In the genomic region with DNA sequence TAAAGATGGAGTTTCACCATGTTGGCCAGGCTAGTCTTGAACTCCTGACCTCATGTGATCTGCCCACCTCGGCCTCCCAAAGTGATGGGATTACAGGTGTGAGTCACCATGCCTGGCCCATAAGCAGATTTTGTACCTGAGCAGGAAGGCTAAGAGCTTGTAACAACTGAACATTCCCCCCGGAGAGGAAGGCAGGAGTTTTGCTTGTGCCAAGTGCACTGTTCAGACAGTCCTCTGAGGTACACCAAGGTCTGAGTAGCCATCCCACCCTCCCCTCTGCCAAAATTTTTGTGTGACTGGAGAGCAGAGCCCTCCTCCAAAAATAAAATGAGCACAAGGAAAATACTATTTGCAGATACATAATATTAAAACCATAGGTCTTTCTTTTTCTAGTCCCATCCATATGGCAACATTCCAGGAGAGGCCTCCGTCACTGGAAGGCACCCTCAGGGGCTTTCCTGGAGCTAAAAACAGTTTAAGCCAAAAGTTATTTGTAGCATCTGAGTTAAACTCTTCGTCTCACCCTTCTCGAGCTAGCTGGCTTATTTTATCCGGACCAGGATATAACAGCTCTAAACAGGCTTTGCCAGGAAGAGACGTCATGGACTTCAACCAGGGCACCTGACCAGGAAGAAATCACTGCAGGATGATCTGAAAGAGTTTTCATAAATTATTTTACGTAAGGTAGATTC, we compare ENCODE assay signal across 12 cellular contexts. TPM values are rescaled to one million over a fixed set of nuclear protein-coding genes. Genes with fewer than 3 reads are reported as not detected.
DNase-seq lines count a peak whose midpoint lies in the region; ATAC-seq and TF ChIP-seq lines count a peak whose summit lies in the region.
"Had no signal": no experiment of that assay in that cellular context is flagged by ENCODE, and none has a peak within 500 bp of the region (broad histone marks: within the 10 kb centered on the region; RNA-seq: fewer than 3 reads in every experiment).

No MANE protein-coding gene starts in this region.

- H3K4me1 ChIP-seq in Panc1 (ENCODE audit: control insufficient read depth, insufficient read depth, low read length) (peaks cover 23% of the 10 kb centered on the region), duodenal mucosa (ENCODE audit: control insufficient read depth in 1 of 2, insufficient read depth in 2 of 2, low read length in 2 of 2) (peaks cover 14 to 33% of the 10 kb centered on the region in 2 donors), thoracic aorta (ENCODE audit: control insufficient read depth in 1 of 2, low read depth in 2 of 2) (peaks cover 25 to 65% of the 10 kb centered on the region in 2 donors)

- CTCF ChIA-PET in Panc1 (lab: Charles Lee) = no interaction called here

- H3K4me3 Mint-ChIP-seq in mesothelial cell of epicardium = no peak overlapping the region
- no peak overlapping the region for H3K4me3 Mint-ChIP-seq in activated T-helper 1 cell treated with anti-CD3 and anti-CD28 coated beads, Interleukin-12 subunit alpha, Interleukin-12 subunit beta, Interleukin-2, Interleukin-4 antibody, amounts not matched to agents 30 ng/mL and 10 ng/mL and 1 ng/mL, durations not matched to agents 14 hours and 24 hours and 36 hours
- H3K4me3 Mint-ChIP-seq: activated T-cell treated with anti-CD3 and anti-CD28 coated beads, Interleukin-2, amount 50 U/mL, for 4 hours had no signal

- ATAC-seq in Panc1 (no peak), thoracic aorta (ENCODE audit: insufficient number of reproducible peaks, low FRiP score, low read depth) (peak; percentile 83), GM19395 (IDR thresholded peaks at IDR 0.05; ENCODE audit: unreplicated experiment) (no peak), GM18873 (IDR thresholded peaks at IDR 0.05; ENCODE audit: low FRiP score, unreplicated experiment) (no peak)
- ATAC-seq: activated T-cell treated with anti-CD3 and anti-CD28 coated beads, Interleukin-2, amount 50 U/mL, for 4 hours had no signal

- intact Hi-C loops in Panc1 (cut with micrococcal nuclease; ENCODE audit: unreplicated experiment) = no loop called here
- intact Hi-C loops in activated T-helper 1 cell treated with anti-CD3 and anti-CD28 coated beads, Interleukin-12 subunit alpha, Interleukin-12 subunit beta, Interleukin-2, Interleukin-4 antibody, amounts not matched to agents 30 ng/mL and 10 ng/mL and 1 ng/mL, durations not matched to agents 14 hours and 24 hours and 36 hours (cut with micrococcal nuclease) = no loop called here

- no TSS peak for BruUV-seq in Panc1 (replicated peaks; lab: Mats Ljungman, UMichigan)

- H3K27me3 ChIP-seq in Panc1 (ENCODE audit: control insufficient read depth, insufficient read depth, low read length) (no peaks in the 10 kb centered on the region), duodenal mucosa (ENCODE audit: control insufficient read depth in 1 of 2, insufficient read depth in 2 of 2, low read length in 2 of 2) (no peaks in the 10 kb centered on the region), thoracic aorta (replicated peaks; ENCODE audit: insufficient read depth) (no peaks in the 10 kb centered on the region)

- H3K4me3 ChIP-seq in Panc1 (ENCODE audit: low read depth in 2 of 2, low read length in 2 of 2) = no peak overlapping the region
- H3K4me3 ChIP-seq in duodenal mucosa (ENCODE audit: low read depth in 1 of 2, low read length in 2 of 2) = no peak overlapping the region
- H3K4me3 ChIP-seq in thoracic aorta = no peak overlapping the region

- H3K36me3 Mint-ChIP-seq in mesothelial cell of epicardium = peaks cover 13% of the 10 kb centered on the region
- peaks cover 23% of the 10 kb centered on the region for H3K36me3 Mint-ChIP-seq in activated T-helper 1 cell treated with anti-CD3 and anti-CD28 coated beads, Interleukin-12 subunit alpha, Interleukin-12 subunit beta, Interleukin-2, Interleukin-4 antibody, amounts not matched to agents 30 ng/mL and 10 ng/mL and 1 ng/mL, durations not matched to agents 14 hours and 24 hours and 36 hours (ENCODE audit: low read depth)

- H3K27ac ChIP-seq in Panc1 (ENCODE audit: low read length) (0 out of 2 replicates have a peak overlapping the region, but pooled peaks have one; percentile 19), duodenal mucosa (ENCODE audit: low read depth, low read length) (peak overlapping the region; percentile 72), thoracic aorta (peak overlapping the region; percentile 65 to 81)

- in situ Hi-C loops in Panc1 (cut with HindIII; ENCODE audit: low pct_unique_long_range_greater_than_20kb, low sequenced_read_pairs) = no loop called here

- H3K36me3 ChIP-seq in Panc1 (ENCODE audit: control insufficient read depth, insufficient read depth, low read length) (peaks cover 7% of the 10 kb centered on the region; the same call in 1 of the 2 replicates), duodenal mucosa (ENCODE audit: control insufficient read depth in 1 of 2, insufficient read depth in 2 of 2, low read length in 2 of 2) (peaks cover 3 to 6% of the 10 kb centered on the region in 2 donors), thoracic aorta (peaks cover 7% of the 10 kb centered on the region)

- POLR2A ChIA-PET in Panc1 (lab: Charles Lee) = no interaction called here

- H3K9me3 ChIP-seq in Panc1 (ENCODE audit: control insufficient read depth, insufficient read depth, low read depth, low read length) = no peaks in the 10 kb centered on the region
- H3K9me3 ChIP-seq in duodenal mucosa (ENCODE audit: control insufficient read depth in 1 of 2, low read length in 2 of 2) = no peaks in the 10 kb centered on the region
- no peaks in the 10 kb centered on the region for H3K9me3 ChIP-seq in thoracic aorta

- H3K9ac ChIP-seq in duodenal mucosa (ENCODE audit: low read depth in 1 of 2, low read length in 2 of 2) = no peak overlapping the region

- no peaks in the 10 kb centered on the region for H3K9me3 Mint-ChIP-seq in mesothelial cell of epicardium
- H3K9me3 Mint-ChIP-seq in activated T-helper 1 cell treated with anti-CD3 and anti-CD28 coated beads, Interleukin-12 subunit alpha, Interleukin-12 subunit beta, Interleukin-2, Interleukin-4 antibody, amounts not matched to agents 30 ng/mL and 10 ng/mL and 1 ng/mL, durations not matched to agents 14 hours and 24 hours and 36 hours = no peaks in the 10 kb centered on the region
- H3K9me3 Mint-ChIP-seq: activated T-cell treated with anti-CD3 and anti-CD28 coated beads, Interleukin-2, amount 50 U/mL, for 4 hours had no signal

- H3K27me3 Mint-ChIP-seq in mesothelial cell of epicardium (ENCODE audit: low read depth) = no peaks in the 10 kb centered on the region
- H3K27me3 Mint-ChIP-seq in activated T-helper 1 cell treated with anti-CD3 and anti-CD28 coated beads, Interleukin-12 subunit alpha, Interleukin-12 subunit beta, Interleukin-2, Interleukin-4 antibody, amounts not matched to agents 30 ng/mL and 10 ng/mL and 1 ng/mL, durations not matched to agents 14 hours and 24 hours and 36 hours (ENCODE audit: insufficient read depth) = no peaks in the 10 kb centered on the region

- TF ChIP-seq CTCF in Panc1 (IDR thresholded peaks at IDR 0.05) (no peak), mesothelial cell of epicardium (IDR thresholded peaks at IDR 0.05; ENCODE audit: unreplicated experiment) (no peak), thoracic aorta (IDR thresholded peaks at IDR 0.05) (no peak)

- DNase-seq in Panc1 (ENCODE audit: low read depth, low spot score) (no peak), mesothelial cell of epicardium (ENCODE audit: low spot score in 2 of 2, unreplicated experiment in 2 of 2) (no peak), thoracic aorta (ENCODE audit: low spot score) (no peak), LoVo (ENCODE audit: low spot score) (no peak)
- no peak for DNase-seq in activated T-helper 1 cell treated with anti-CD3 and anti-CD28 coated beads, Interleukin-12 subunit alpha, Interleukin-12 subunit beta, Interleukin-2, Interleukin-4 antibody, amounts not matched to agents 30 ng/mL and 10 ng/mL and 1 ng/mL, durations not matched to agents 14 hours and 24 hours and 36 hours (ENCODE audit: low spot score)
- DNase-seq: activated T-cell treated with anti-CD3 and anti-CD28 coated beads, Interleukin-2, amount 50 U/mL, for 4 hours; COR-L47; hippocampal formation; NCI-H1436 had no signal

- H3K4me1 Mint-ChIP-seq in mesothelial cell of epicardium = peaks cover 40% of the 10 kb centered on the region
- H3K4me1 Mint-ChIP-seq in activated T-helper 1 cell treated with anti-CD3 and anti-CD28 coated beads, Interleukin-12 subunit alpha, Interleukin-12 subunit beta, Interleukin-2, Interleukin-4 antibody, amounts not matched to agents 30 ng/mL and 10 ng/mL and 1 ng/mL, durations not matched to agents 14 hours and 24 hours and 36 hours (ENCODE audit: low read depth) = no peaks in the 10 kb centered on the region

- peak overlapping the region; percentile 96 for H3K27ac Mint-ChIP-seq in mesothelial cell of epicardium
- no peak overlapping the region for H3K27ac Mint-ChIP-seq in activated T-helper 1 cell treated with anti-CD3 and anti-CD28 coated beads, Interleukin-12 subunit alpha, Interleukin-12 subunit beta, Interleukin-2, Interleukin-4 antibody, amounts not matched to agents 30 ng/mL and 10 ng/mL and 1 ng/mL, durations not matched to agents 14 hours and 24 hours and 36 hours

RNA-seq across cellular contexts. Expression of gene CAPN2, which starts 27.2 kb away (rescaled TPM):
- total RNA-seq in Panc1 (2021; ENCODE audit: unreplicated experiment) = 171 TPM
- 189 TPM for polyA plus RNA-seq in Panc1 (2012; ENCODE audit: insufficient read length)
- 136 to 151 TPM (median 146 TPM) in 3 replicates for total RNA-seq in mesothelial cell of epicardium
- total RNA-seq in thoracic aorta = 100 to 1,000 TPM; 235 to 258 TPM
- 66.3 and 70.4 TPM in 2 replicates for total RNA-seq in activated T-helper 1 cell treated with anti-CD3 and anti-CD28 coated beads, Interleukin-12 subunit alpha, Interleukin-12 subunit beta, Interleukin-2, Interleukin-4 antibody, amounts not matched to agents 30 ng/mL and 10 ng/mL and 1 ng/mL, durations not matched to agents 14 hours and 24 hours and 36 hours

Comparison
In these comparisons a context has a peak if more than half of its experiments do, and no peak if none do; other contexts are left out.
1. H3K27ac ChIP-seq: peak in every context shown above with its lines; median percentile 73 in thoracic aorta; 72 in duodenal mucosa; 19 in Panc1.